Comparison of ENCODE assay signal across 10 cellular contexts in genomic region chr6:1821188-1822183, GRCh38.
DNase-seq lines count a peak whose midpoint lies in the region; ATAC-seq and TF ChIP-seq lines count a peak whose summit lies in the region.
"Had no signal": no experiment of that assay in that cellular context is flagged by ENCODE, and none has a peak within 500 bp of the region (broad histone marks: within the 10 kb centered on the region; RNA-seq: fewer than 3 reads in every experiment).

No MANE protein-coding gene starts in this region.

- H3K4me3 ChIP-seq in GM23338 (0 out of 2 replicates have a peak overlapping the region, but pooled peaks have one; percentile 19), SK-N-MC (peak overlapping the region; percentile 73), kidney epithelial cell (ENCODE audit: low read depth, low read length) (peak overlapping the region; percentile 10)

- H3K27me3 ChIP-seq in GM23338 (ENCODE audit: insufficient read depth) (no peaks in the 10 kb centered on the region), kidney epithelial cell (ENCODE audit: control insufficient read depth, insufficient read depth, low read length) (no peaks in the 10 kb centered on the region)

- H3K27me3 Mint-ChIP-seq in GM23338 (ENCODE audit: insufficient read depth, low read depth, poor library complexity): peaks cover 2% of the 10 kb centered on the region

- peak overlapping the region; percentile 51 for H3K9ac ChIP-seq in SK-N-MC (ENCODE audit: insufficient read length)

- peak overlapping the region; percentile 33; the same call in 1 of the 2 replicates for H3K4me2 ChIP-seq in GM23338

- H3K9me3 ChIP-seq in SK-N-MC (ENCODE audit: low read depth, low read length): no peaks in the 10 kb centered on the region

- H3K4me1 ChIP-seq in GM23338 (ENCODE audit: insufficient read depth): peaks cover 14% of the 10 kb centered on the region

- ATAC-seq in GM23338 (peak; percentile 35; the same call in 2 of the 3 replicates), GM21447 (IDR thresholded peaks at IDR 0.05; ENCODE audit: unreplicated experiment) (no peak), GM18909 (IDR thresholded peaks at IDR 0.05; ENCODE audit: poor library complexity, unreplicated experiment) (no peak)
- ATAC-seq: Panc1 had no signal

- H3K36me3 Mint-ChIP-seq in GM23338 (ENCODE audit: low read depth): no peaks in the 10 kb centered on the region

- no peaks in the 10 kb centered on the region for H4K20me1 ChIP-seq in GM23338 (replicated peaks; ENCODE audit: insufficient read depth)

- TF ChIP-seq CTCF in GM23338 (conservative IDR thresholded peaks at IDR 0.05; ENCODE audit: low read depth in 2 of 2) (no peak), kidney epithelial cell (IDR thresholded peaks at IDR 0.05; ENCODE audit: insufficient read depth, low read length, poor library complexity, severe bottlenecking) (no peak)

- H3K27ac ChIP-seq in GM23338 (ENCODE audit: low read depth): no peak overlapping the region
- peak overlapping the region; percentile 96 for H3K27ac ChIP-seq in SK-N-MC

- no peaks in the 10 kb centered on the region for H3K36me3 ChIP-seq in GM23338 (ENCODE audit: insufficient read depth)
- H3K36me3 ChIP-seq in SK-N-MC (ENCODE audit: insufficient read depth, low read length): no peaks in the 10 kb centered on the region
- no peaks in the 10 kb centered on the region for H3K36me3 ChIP-seq in kidney epithelial cell (ENCODE audit: control insufficient read depth, insufficient read depth, low read length)

- no peaks in the 10 kb centered on the region for H3F3A ChIP-seq in GM23338 (replicated peaks; ENCODE audit: low read depth)

- H3K4me1 Mint-ChIP-seq in GM23338: peaks cover 17% of the 10 kb centered on the region; the same call in 2 of the 3 replicates

- H3K9me3 Mint-ChIP-seq in GM23338: no peaks in the 10 kb centered on the region

- no peak overlapping the region for H2AFZ ChIP-seq in GM23338

- no peak overlapping the region for H3K4me3 Mint-ChIP-seq in GM23338

- no peaks in the 10 kb centered on the region for H3K79me2 ChIP-seq in GM23338 (replicated peaks; ENCODE audit: insufficient read depth)

- H3K27ac Mint-ChIP-seq in GM23338: no peak overlapping the region

- H3K9me2 ChIP-seq in GM23338 (ENCODE audit: insufficient read depth): no peaks in the 10 kb centered on the region

- peak; percentile 19 for DNase-seq in AG08396 (ENCODE audit: low spot score)
- DNase-seq in GM23338 (ENCODE audit: low spot score): no peak
- no peak for DNase-seq in SK-N-MC (ENCODE audit: low read depth, low spot score)
- DNase-seq in kidney epithelial cell (ENCODE audit: low read depth): no peak
- DNase-seq in putamen (ENCODE audit: low spot score): no peak
- no peak for DNase-seq in GOT3 (lab: John Stamatoyannopoulos, UW)
- DNase-seq: effector memory CD4-positive, alpha-beta T cell had no signal

TF ChIP-seq in GM23338, 12 proteins besides CTCF, POLR2A, EP300 and RAD21 (continues in another document):
- TF ChIP-seq EZH2 (IDR thresholded peaks at IDR 0.05; ENCODE audit: low read depth, unreplicated experiment) (no peak), REST (IDR thresholded peaks at IDR 0.05; ENCODE audit: unreplicated experiment) (no peak), JUNB (IDR thresholded peaks at IDR 0.05; ENCODE audit: unreplicated experiment) (no peak), ZNF331 (CRISPR knock-in tag; IDR thresholded peaks at IDR 0.05; ENCODE audit: low read depth) (no peak), EZH2phosphoT487 (IDR thresholded peaks at IDR 0.05; ENCODE audit: unreplicated experiment) (no peak), POLR2AphosphoS5 (IDR thresholded peaks at IDR 0.05; ENCODE audit: low read depth) (no peak), STAT1 (IDR thresholded peaks at IDR 0.05; ENCODE audit: unreplicated experiment) (no peak), ETS1 (IDR thresholded peaks at IDR 0.05) (no peak), NANOG (IDR thresholded peaks at IDR 0.05; ENCODE audit: borderline replicate concordance) (no peak)

Comparison
In these comparisons a context has a peak if more than half of its experiments do, and no peak if none do; other contexts are left out.
1. H3K4me3 ChIP-seq: peak in every context shown above with its lines; median percentile 73 in SK-N-MC; 19 in GM23338; 10 in kidney epithelial cell.